In genomic region chr6:165875946-165876345, GRCh38 we compare ENCODE assay signal across 22 cellular contexts.
"Had no signal": no experiment of that assay in that cellular context is flagged by ENCODE, and none has a peak within 500 bp of the region (broad histone marks: within the 10 kb centered on the region; RNA-seq: fewer than 3 reads in every experiment).

No MANE protein-coding gene starts in this region.

- ATAC-seq: Panc1, PC-3, SK-N-SH treated with all-trans-retinoic acid at 6 μM for 48 hours had no signal

- H3K9me3 ChIP-seq: SJCRH30 had no signal

- DNase-seq: Karpas-422; KG1; MM.1S; NCI-H1092 treated with DMSO at 0.1 percent for 48 hours; NCI-H1436; NCI-H187; NCI-H2029; NCI-H2081 treated with DMSO at 0.1 percent for 48 hours; NCI-H2171; NCI-H226; NCI-H446; NCI-H510A; NCI-H524 treated with DMSO at 0.1 percent for 48 hours; NCI-H69; NCI-H774; NK-92 treated with Interleukin-12 subunit alpha and Interleukin-12 subunit beta, amount 100 ng/mL, for 24 hours; PC-3; SHP77 treated with DMSO at 0.1 percent for 48 hours; SJCRH30 had no signal

- H3K36me3 ChIP-seq: SJCRH30 had no signal

- H3K4me1 ChIP-seq: SJCRH30 had no signal

- H3K4me3 ChIP-seq: SJCRH30 had no signal

- H3K27ac ChIP-seq: HL-60, SJCRH30 had no signal
